In the genomic region with DNA sequence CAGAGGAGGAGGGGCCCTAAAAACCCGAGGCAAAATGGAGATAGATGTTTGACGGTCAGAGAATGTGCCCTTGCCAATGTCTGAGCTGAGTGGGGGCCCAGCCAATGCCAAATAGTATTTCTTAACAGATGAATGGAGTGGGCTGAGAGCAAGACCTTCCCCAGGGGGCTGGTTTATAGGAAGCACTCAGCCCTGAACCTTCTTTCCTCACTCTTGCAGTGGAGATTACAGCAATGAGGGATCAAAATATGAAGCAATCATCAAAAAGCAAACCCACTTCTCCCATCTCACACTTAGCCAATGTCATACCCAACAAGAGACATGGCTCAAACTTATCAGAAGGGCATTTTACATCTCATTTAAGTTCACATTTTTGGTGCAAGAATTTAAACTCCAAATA, we compare ENCODE assay signal across 32 cellular contexts.
"Had no signal": no experiment of that assay in that cellular context is flagged by ENCODE, and none has a peak within 500 bp of the region (broad histone marks: within the 10 kb centered on the region; RNA-seq: fewer than 3 reads in every experiment).

No MANE protein-coding gene starts in this region.

- H3K4me2 ChIP-seq: PC-9, SK-N-SH had no signal

- H3K4me1 Mint-ChIP-seq: activated naive CD4-positive, alpha-beta T cell treated with anti-CD3 and anti-CD28 coated beads, Interleukin-2, amount 10 ng/mL, durations not matched to agents 7 days and 5 days had no signal

- H3K36me3 ChIP-seq: MG63, SJSA1 had no signal

- H3K4me3 Mint-ChIP-seq: activated CD4-positive, alpha-beta memory T cell treated with anti-CD3 and anti-CD28 coated beads, Interleukin-2, amount 10 ng/mL, durations not matched to agents 7 days and 5 days; activated CD8-positive, alpha-beta memory T cell treated with anti-CD3 and anti-CD28 coated beads, Interleukin-2, amount 10 ng/mL, durations not matched to agents 7 days and 5 days; activated naive CD4-positive, alpha-beta T cell treated with anti-CD3 and anti-CD28 coated beads, Interleukin-2, amount 10 ng/mL, durations not matched to agents 7 days and 5 days; activated naive CD8-positive, alpha-beta T cell; activated naive CD8-positive, alpha-beta T cell treated with anti-CD3 and anti-CD28 coated beads, Interleukin-2, amount 50 U/mL, for 24 hours; brain; WTC11 had no signal

- H3K27me3 Mint-ChIP-seq: activated CD4-positive, alpha-beta memory T cell treated with anti-CD3 and anti-CD28 coated beads, Interleukin-2, amount 10 ng/mL, durations not matched to agents 7 days and 5 days; activated CD8-positive, alpha-beta memory T cell treated with anti-CD3 and anti-CD28 coated beads, Interleukin-2, amount 10 ng/mL, durations not matched to agents 7 days and 5 days; brain had no signal

- H3K27ac Mint-ChIP-seq: activated CD4-positive, alpha-beta memory T cell treated with anti-CD3 and anti-CD28 coated beads, Interleukin-2, amount 10 ng/mL, durations not matched to agents 7 days and 5 days; activated CD8-positive, alpha-beta memory T cell treated with anti-CD3 and anti-CD28 coated beads, Interleukin-2, amount 10 ng/mL, durations not matched to agents 7 days and 5 days; activated naive CD4-positive, alpha-beta T cell treated with anti-CD3 and anti-CD28 coated beads, Interleukin-2, amount 10 ng/mL, durations not matched to agents 7 days and 5 days; activated naive CD8-positive, alpha-beta T cell; activated naive CD8-positive, alpha-beta T cell treated with anti-CD3 and anti-CD28 coated beads, Interleukin-2, amount 50 U/mL, for 24 hours; WTC11 had no signal

- H3K36me3 Mint-ChIP-seq: activated naive CD4-positive, alpha-beta T cell treated with anti-CD3 and anti-CD28 coated beads, Interleukin-2, amount 10 ng/mL, durations not matched to agents 7 days and 5 days; activated naive CD8-positive, alpha-beta T cell; brain; WTC11 had no signal

- H3K9me3 ChIP-seq: SJSA1, SK-N-SH had no signal

- DNase-seq: activated CD4-positive, alpha-beta memory T cell treated with anti-CD3 and anti-CD28 coated beads, Interleukin-2, amount 10 ng/mL, durations not matched to agents 7 days and 5 days; activated CD4-positive, alpha-beta T cell treated with anti-CD3 and anti-CD28 coated beads for 4 hours; activated CD8-positive, alpha-beta memory T cell treated with anti-CD3 and anti-CD28 coated beads for 24 hours; activated CD8-positive, alpha-beta memory T cell treated with anti-CD3 and anti-CD28 coated beads, Interleukin-2, amount 10 ng/mL, durations not matched to agents 7 days and 5 days; activated CD8-positive, alpha-beta memory T cell treated with anti-CD3 and anti-CD28 coated beads, Interleukin-2, amount 50 U/mL, for 48 hours; activated effector memory CD4-positive, alpha-beta T cell treated with Interleukin-2 at 50 U/mL for 16 hours; activated naive CD4-positive, alpha-beta T cell treated with anti-CD3 and anti-CD28 coated beads, Interleukin-2, amount 10 ng/mL, durations not matched to agents 7 days and 5 days; activated naive CD8-positive, alpha-beta T cell treated with anti-CD3 and anti-CD28 coated beads, Interleukin-2, amount 50 U/mL, for 24 hours; activated T-cell treated with anti-CD3 and anti-CD28 coated beads, Interleukin-2, amount 50 U/mL, for 48 hours; anterior cingulate cortex; caudate nucleus; cerebellar nuclear complex; cortex of kidney; Kasumi-1; KG1; MG63; NCI-H1105; NCI-H1417 treated with DMSO at 0.1 percent for 48 hours; NCI-H1694; NCI-H1930; NCI-H2081 treated with DMSO at 0.1 percent for 48 hours; PC-9; Right ventricle myocardium superior; SK-N-SH; SW 1271; T1000 had no signal

- H3K4me3 ChIP-seq: MG63, PC-9, SJSA1 had no signal

- H3K27me3 ChIP-seq: MG63, SJSA1 had no signal

- ATAC-seq: activated CD4-positive, CD25-positive, alpha-beta regulatory T cell treated with anti-CD3 and anti-CD28 coated beads, Interleukin-2, amount 50 U/mL, for 24 hours; activated CD8-positive, alpha-beta memory T cell treated with anti-CD3 and anti-CD28 coated beads, Interleukin-2, amount 10 ng/mL, durations not matched to agents 7 days and 5 days; activated naive CD8-positive, alpha-beta T cell treated with anti-CD3 and anti-CD28 coated beads, Interleukin-2, amount 50 U/mL, for 24 hours; WTC11 had no signal

- H3K9me3 Mint-ChIP-seq: activated naive CD4-positive, alpha-beta T cell treated with anti-CD3 and anti-CD28 coated beads, Interleukin-2, amount 10 ng/mL, durations not matched to agents 7 days and 5 days had no signal

- H3K9ac ChIP-seq: SK-N-SH had no signal

- H3K27ac ChIP-seq: PC-9, RWPE1, SJSA1 had no signal
